1 cellular context compared by ENCODE assay signal in the genomic region with DNA sequence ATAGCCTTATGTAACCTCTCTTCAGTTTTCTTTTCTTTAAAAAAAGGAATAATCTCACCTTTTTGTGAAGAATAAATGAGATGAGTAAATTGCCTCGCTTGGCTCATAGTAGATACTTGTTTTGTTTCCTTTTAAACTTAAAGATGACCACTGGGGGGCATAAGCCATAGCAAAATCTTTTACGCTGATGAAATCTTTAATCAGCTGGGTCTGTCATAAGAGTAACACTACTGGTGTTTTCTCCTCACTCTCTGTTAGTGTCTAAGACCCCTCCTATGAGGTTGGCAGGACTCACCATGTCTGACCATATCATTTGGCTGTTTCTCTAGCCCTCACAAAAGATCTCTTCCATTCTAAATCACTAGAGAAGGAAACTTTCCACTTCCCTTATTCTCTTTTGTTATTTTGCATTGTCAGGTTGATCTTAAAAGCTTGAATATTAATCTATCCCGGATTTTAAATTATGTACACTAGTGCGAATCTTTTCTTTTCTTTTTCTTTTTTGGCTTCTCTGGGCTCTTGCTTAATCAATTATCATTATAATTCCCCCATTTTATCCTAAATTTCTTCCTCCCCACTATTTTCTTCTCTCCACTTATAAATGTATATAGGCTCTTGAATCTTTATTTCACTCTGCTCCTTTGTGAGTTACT.
A peak's percentile ranks its signal among the peaks of the same experiment; 100 is the strongest.
TF ChIP-seq lines count a peak whose summit lies in the region.

No MANE protein-coding gene starts in this region.

TF ChIP-seq in K562, 482 proteins besides CTCF, POLR2A, EP300 and RAD21 (continued from another document and continues in another):
- TF ChIP-seq ZBTB9 (CRISPR knock-in tag; IDR thresholded peaks at IDR 0.05) (0 out of 2 replicates have a peak, but pooled peaks have one; percentile 24), L3MBTL2 (IDR thresholded peaks at IDR 0.05) (peak; percentile 55; the same call in 1 of the 2 replicates), ZNF263 (CRISPR knock-in tag; IDR thresholded peaks at IDR 0.05; ENCODE audit: borderline replicate concordance) (no peak), TRIM28 (IDR thresholded peaks at IDR 0.05) (no peak), FOXJ2 (tag; IDR thresholded peaks at IDR 0.05) (0 out of 2 replicates have a peak, but pooled peaks have one; percentile 34), CXXC5 (CRISPR knock-in tag; IDR thresholded peaks at IDR 0.05) (peak; percentile 31; the same call in 1 of the 2 replicates), HINFP (tag; conservative IDR thresholded peaks at IDR 0.05; ENCODE audit: low read depth) (0 out of 2 replicates have a peak, but pooled peaks have one; percentile 3), ZNF3 (CRISPR knock-in tag; IDR thresholded peaks at IDR 0.05) (no peak), POLR3G (IDR thresholded peaks at IDR 0.05; ENCODE audit: extremely low read depth, insufficient read length, insufficient replicate concordance) (no peak), PTRF (tag; IDR thresholded peaks at IDR 0.05) (no peak), MLX (CRISPR knock-in tag; conservative IDR thresholded peaks at IDR 0.05) (no peak), RFX5 (IDR thresholded peaks at IDR 0.05; ENCODE audit: low read depth, low read length) (no peak), TCF7 (IDR thresholded peaks at IDR 0.05; ENCODE audit: borderline replicate concordance) (no peak), SMAD1 (IDR thresholded peaks at IDR 0.05; ENCODE audit: low read depth, low read length, partially characterized antibody) (no peak), DIDO1 (tag; IDR thresholded peaks at IDR 0.05; ENCODE audit: low read depth) (no peak), RBFOX2 (IDR thresholded peaks at IDR 0.05; ENCODE audit: low read depth, low read length) (0 out of 2 replicates have a peak, but pooled peaks have one; percentile 29), KAT8 (IDR thresholded peaks at IDR 0.05; ENCODE audit: low read depth) (no peak), RFX1 (IDR thresholded peaks at IDR 0.05) (no peak), TBL1XR1 (IDR thresholded peaks at IDR 0.05; ENCODE audit: low read length in 2 of 2) (0 out of 4 replicates have a peak, but pooled peaks of 1 of the 2 experiments have one; percentile 15), DEAF1 (CRISPR knock-in tag; IDR thresholded peaks at IDR 0.05) (peak; percentile 68), ELK1 (CRISPR knock-in tag; IDR thresholded peaks at IDR 0.05) (no peak), ZNF197 (CRISPR knock-in tag; IDR thresholded peaks at IDR 0.05; ENCODE audit: low read depth) (no peak), ARNT (IDR thresholded peaks at IDR 0.05) (peak in 1 of 2 experiments; percentile 72; a peak in 1 of 4 replicates), MCM2 (IDR thresholded peaks at IDR 0.05; ENCODE audit: low read depth) (no peak), ZNF184 (CRISPR knock-in tag; IDR thresholded peaks at IDR 0.05) (no peak), ZNF444 (CRISPR knock-in tag; IDR thresholded peaks at IDR 0.05) (0 out of 2 replicates have a peak, but pooled peaks have one; percentile 43), ZNF354B (CRISPR knock-in tag; IDR thresholded peaks at IDR 0.05) (0 out of 2 replicates have a peak, but pooled peaks have one; percentile 15), ZNF76 (CRISPR knock-in tag; IDR thresholded peaks at IDR 0.05; ENCODE audit: borderline replicate concordance) (0 out of 2 replicates have a peak, but pooled peaks have one; percentile 45), NRF1 (conservative IDR thresholded peaks at IDR 0.05 in 1 of 2, IDR thresholded peaks at IDR 0.05 in 1 of 2) (no peak), TRIM24 (IDR thresholded peaks at IDR 0.05) (peak in 1 of 2 experiments; percentile 40; a peak in 1 of 4 replicates), TARDBP (IDR thresholded peaks at IDR 0.05) (no peak), TEAD4 (IDR thresholded peaks at IDR 0.05; ENCODE audit: low read length) (0 out of 2 replicates have a peak, but pooled peaks have one; percentile 15), TEAD4 (CRISPR knock-in tag; IDR thresholded peaks at IDR 0.05; ENCODE audit: borderline replicate concordance) (no peak), CBX1 (IDR thresholded peaks at IDR 0.05; ENCODE audit: low read depth) (no peak), ARID1B (IDR thresholded peaks at IDR 0.05) (peak; percentile 26), BRD9 (IDR thresholded peaks at IDR 0.05; ENCODE audit: low read depth, partially characterized antibody) (peak; percentile 75), HOMEZ (CRISPR knock-in tag; IDR thresholded peaks at IDR 0.05) (no peak), HDAC6 (IDR thresholded peaks at IDR 0.05; ENCODE audit: low read depth, low read length) (no peak), EP400 (IDR thresholded peaks at IDR 0.05) (peak; percentile 67), ZSCAN29 (IDR thresholded peaks at IDR 0.05) (no peak), GATAD2B (IDR thresholded peaks at IDR 0.05; ENCODE audit: borderline replicate concordance) (no peak), HIVEP1 (CRISPR knock-in tag; IDR thresholded peaks at IDR 0.05) (0 out of 2 replicates have a peak, but pooled peaks have one; percentile 37), DACH1 (IDR thresholded peaks at IDR 0.05; ENCODE audit: partially characterized antibody) (peak; percentile 80), KAT2B (IDR thresholded peaks at IDR 0.05; ENCODE audit: low read depth, low read length) (no peak), PHB2 (IDR thresholded peaks at IDR 0.05; ENCODE audit: low read depth) (no peak), MNT (conservative IDR thresholded peaks at IDR 0.05) (no peak)
- TF ChIP-seq, protein P1, sequence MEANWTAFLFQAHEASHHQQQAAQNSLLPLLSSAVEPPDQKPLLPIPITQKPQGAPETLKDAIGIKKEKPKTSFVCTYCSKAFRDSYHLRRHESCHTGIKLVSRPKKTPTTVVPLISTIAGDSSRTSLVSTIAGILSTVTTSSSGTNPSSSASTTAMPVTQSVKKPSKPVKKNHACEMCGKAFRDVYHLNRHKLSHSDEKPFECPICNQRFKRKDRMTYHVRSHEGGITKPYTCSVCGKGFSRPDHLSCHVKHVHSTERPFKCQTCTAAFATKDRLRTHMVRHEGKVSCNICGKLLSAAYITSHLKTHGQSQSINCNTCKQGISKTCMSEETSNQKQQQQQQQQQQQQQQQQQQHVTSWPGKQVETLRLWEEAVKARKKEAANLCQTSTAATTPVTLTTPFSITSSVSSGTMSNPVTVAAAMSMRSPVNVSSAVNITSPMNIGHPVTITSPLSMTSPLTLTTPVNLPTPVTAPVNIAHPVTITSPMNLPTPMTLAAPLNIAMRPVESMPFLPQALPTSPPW (CRISPR knock-in tag; IDR thresholded peaks at IDR 0.05): no peak
- TF ChIP-seq, protein P2, sequence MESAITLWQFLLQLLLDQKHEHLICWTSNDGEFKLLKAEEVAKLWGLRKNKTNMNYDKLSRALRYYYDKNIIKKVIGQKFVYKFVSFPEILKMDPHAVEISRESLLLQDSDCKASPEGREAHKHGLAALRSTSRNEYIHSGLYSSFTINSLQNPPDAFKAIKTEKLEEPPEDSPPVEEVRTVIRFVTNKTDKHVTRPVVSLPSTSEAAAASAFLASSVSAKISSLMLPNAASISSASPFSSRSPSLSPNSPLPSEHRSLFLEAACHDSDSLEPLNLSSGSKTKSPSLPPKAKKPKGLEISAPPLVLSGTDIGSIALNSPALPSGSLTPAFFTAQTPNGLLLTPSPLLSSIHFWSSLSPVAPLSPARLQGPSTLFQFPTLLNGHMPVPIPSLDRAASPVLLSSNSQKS (CRISPR knock-in tag; IDR thresholded peaks at IDR 0.05): no peak
- TF ChIP-seq, protein P3, sequence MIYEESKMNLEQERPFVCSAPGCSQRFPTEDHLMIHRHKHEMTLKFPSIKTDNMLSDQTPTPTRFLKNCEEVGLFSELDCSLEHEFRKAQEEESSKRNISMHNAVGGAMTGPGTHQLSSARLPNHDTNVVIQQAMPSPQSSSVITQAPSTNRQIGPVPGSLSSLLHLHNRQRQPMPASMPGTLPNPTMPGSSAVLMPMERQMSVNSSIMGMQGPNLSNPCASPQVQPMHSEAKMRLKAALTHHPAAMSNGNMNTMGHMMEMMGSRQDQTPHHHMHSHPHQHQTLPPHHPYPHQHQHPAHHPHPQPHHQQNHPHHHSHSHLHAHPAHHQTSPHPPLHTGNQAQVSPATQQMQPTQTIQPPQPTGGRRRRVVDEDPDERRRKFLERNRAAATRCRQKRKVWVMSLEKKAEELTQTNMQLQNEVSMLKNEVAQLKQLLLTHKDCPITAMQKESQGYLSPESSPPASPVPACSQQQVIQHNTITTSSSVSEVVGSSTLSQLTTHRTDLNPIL (CRISPR knock-in tag; IDR thresholded peaks at IDR 0.05): no peak
- TF ChIP-seq, protein P4, sequence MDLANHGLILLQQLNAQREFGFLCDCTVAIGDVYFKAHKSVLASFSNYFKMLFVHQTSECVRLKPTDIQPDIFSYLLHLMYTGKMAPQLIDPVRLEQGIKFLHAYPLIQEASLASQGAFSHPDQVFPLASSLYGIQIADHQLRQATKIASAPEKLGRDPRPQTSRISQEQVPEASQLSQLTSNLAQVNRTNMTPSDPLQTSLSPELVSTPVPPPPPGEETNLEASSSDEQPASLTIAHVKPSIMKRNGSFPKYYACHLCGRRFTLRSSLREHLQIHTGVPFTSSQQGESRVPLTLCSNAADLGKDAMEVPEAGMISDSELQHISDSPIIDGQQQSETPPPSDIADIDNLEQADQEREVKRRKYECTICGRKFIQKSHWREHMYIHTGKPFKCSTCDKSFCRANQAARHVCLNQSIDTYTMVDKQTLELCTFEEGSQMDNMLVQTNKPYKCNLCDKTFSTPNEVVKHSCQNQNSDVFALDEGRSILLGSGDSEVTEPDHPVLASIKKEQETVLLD (IDR thresholded peaks at IDR 0.05): no peak
